Comparison of ENCODE assay signal across 24 cellular contexts in the genomic region with DNA sequence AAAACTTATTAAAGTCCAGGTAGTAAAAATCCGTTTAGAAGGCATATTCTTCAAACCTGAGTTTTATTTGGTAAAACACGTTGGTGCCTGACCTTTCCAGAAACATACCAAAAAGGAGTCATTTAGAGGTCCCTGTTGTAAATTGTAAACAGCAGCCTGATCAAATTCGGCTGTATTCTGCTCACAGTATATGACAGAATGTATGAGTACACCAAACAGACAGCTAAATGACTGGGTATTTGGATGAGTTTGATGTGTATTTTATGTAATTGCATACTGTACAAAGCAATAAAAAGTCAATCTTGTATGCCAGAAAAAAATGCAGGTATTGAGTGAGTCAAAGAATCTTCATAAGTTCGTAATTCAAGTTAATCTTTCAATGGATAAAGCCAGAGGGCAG.
DNase-seq lines count a peak whose midpoint lies in the region; ATAC-seq and TF ChIP-seq lines count a peak whose summit lies in the region.
"Had no signal": no experiment of that assay in that cellular context is flagged by ENCODE, and none has a peak within 500 bp of the region (broad histone marks: within the 10 kb centered on the region; RNA-seq: fewer than 3 reads in every experiment).

No MANE protein-coding gene starts in this region.

- H3F3A ChIP-seq in OCI-LY1 (ENCODE audit: insufficient read depth, low read length): no peaks in the 10 kb centered on the region

- no peaks in the 10 kb centered on the region for H3K79me2 ChIP-seq in OCI-LY1 (ENCODE audit: insufficient read depth, low read length)

- H4K20me1 ChIP-seq in OCI-LY1 (ENCODE audit: insufficient read depth, low read length): no peaks in the 10 kb centered on the region
- H4K20me1 ChIP-seq: BLaER1 had no signal

- no peaks in the 10 kb centered on the region for H3K36me3 Mint-ChIP-seq in mesothelial cell of epicardium
- H3K36me3 Mint-ChIP-seq: CD14-positive monocyte; CD4-positive, alpha-beta memory T cell; CD4-positive, CD25-positive, alpha-beta regulatory T cell; CD8-positive, alpha-beta memory T cell had no signal

- no peaks in the 10 kb centered on the region for H3K9me2 ChIP-seq in OCI-LY1 (ENCODE audit: low read depth, low read length)

- peak; percentile 28 for DNase-seq in NCI-H69 (lab: John Stamatoyannopoulos, UW)
- DNase-seq in mesothelial cell of epicardium (ENCODE audit: low spot score in 2 of 2, unreplicated experiment in 2 of 2): no peak
- DNase-seq in left lobe of liver (ENCODE audit: low spot score): no peak
- DNase-seq in NCI-H146 treated with DMSO at 0.1 percent for 48 hours (lab: John Stamatoyannopoulos, UW; ENCODE audit: unreplicated experiment): no peak
- no peak for DNase-seq in stimulated activated CD4-positive, alpha-beta T cell treated with anti-CD3 and anti-CD28 coated beads, Interleukin-12 subunit alpha, Interleukin-12 subunit beta, amount 100 ng/mL, for 4 hours
- DNase-seq: 8988T; ACHN; BE2C; C1 segment of cervical spinal cord; CD4-positive, alpha-beta memory T cell; CD4-positive, CD25-positive, alpha-beta regulatory T cell; CD8-positive, alpha-beta memory T cell; COR-L47; DMS 273 treated with DMSO at 0.1 percent for 48 hours; DMS153; DMS53; DMS79; DND-41; EL; GDM1 had no signal

- no peak overlapping the region for H2AFZ ChIP-seq in OCI-LY1 (ENCODE audit: low read length)

- TF ChIP-seq CTCF in OCI-LY1 (IDR thresholded peaks at IDR 0.05; ENCODE audit: low read length) (no peak), mesothelial cell of epicardium (IDR thresholded peaks at IDR 0.05; ENCODE audit: unreplicated experiment) (no peak)

- H3K36me3 ChIP-seq in OCI-LY1 (ENCODE audit: insufficient read depth, low read length): no peaks in the 10 kb centered on the region
- H3K36me3 ChIP-seq: BE2C, BLaER1 had no signal

- H3K27ac Mint-ChIP-seq in mesothelial cell of epicardium: peak overlapping the region; percentile 33
- H3K27ac Mint-ChIP-seq: CD14-positive monocyte; CD4-positive, alpha-beta memory T cell; CD4-positive, CD25-positive, alpha-beta regulatory T cell; CD8-positive, alpha-beta memory T cell had no signal

- no peak overlapping the region for H3K9ac ChIP-seq in OCI-LY1 (ENCODE audit: low read length)
- H3K9ac ChIP-seq: BLaER1 had no signal

- H3K4me3 Mint-ChIP-seq in mesothelial cell of epicardium: no peak overlapping the region
- H3K4me3 Mint-ChIP-seq: CD14-positive monocyte; CD4-positive, alpha-beta memory T cell; CD4-positive, CD25-positive, alpha-beta regulatory T cell; CD8-positive, alpha-beta memory T cell had no signal

- H3K9me3 Mint-ChIP-seq in mesothelial cell of epicardium: peaks cover 3% of the 10 kb centered on the region

- H3K4me1 Mint-ChIP-seq in mesothelial cell of epicardium: peaks cover 15% of the 10 kb centered on the region
- H3K4me1 Mint-ChIP-seq: CD4-positive, alpha-beta memory T cell; CD8-positive, alpha-beta memory T cell had no signal

- peaks cover 47% of the 10 kb centered on the region for H3K4me1 ChIP-seq in OCI-LY1 (ENCODE audit: insufficient read depth, low read length, severe bottlenecking)
- H3K4me1 ChIP-seq: BLaER1 had no signal

- H3K9me3 ChIP-seq in OCI-LY1 (ENCODE audit: low read length): no peaks in the 10 kb centered on the region
- H3K9me3 ChIP-seq: BE2C, BLaER1 had no signal

- 0 out of 2 replicates have a peak overlapping the region, but pooled peaks have one; percentile 17 for H3K4me2 ChIP-seq in OCI-LY1 (ENCODE audit: low read length)
- H3K4me2 ChIP-seq: BLaER1 had no signal

- H3K27me3 Mint-ChIP-seq in mesothelial cell of epicardium (ENCODE audit: low read depth): no peaks in the 10 kb centered on the region
- H3K27me3 Mint-ChIP-seq: CD4-positive, alpha-beta memory T cell; CD4-positive, CD25-positive, alpha-beta regulatory T cell; CD8-positive, alpha-beta memory T cell had no signal

- no peak overlapping the region for H3K4me3 ChIP-seq in OCI-LY1 (ENCODE audit: low read depth, low read length, poor library complexity, severe bottlenecking)
- H3K4me3 ChIP-seq: BLaER1, GM12878 had no signal

- H3K27me3 ChIP-seq in OCI-LY1 (ENCODE audit: insufficient read depth, low read length): no peaks in the 10 kb centered on the region
- H3K27me3 ChIP-seq: BE2C, BLaER1 had no signal

- no peak overlapping the region for H3K27ac ChIP-seq in OCI-LY1 (ENCODE audit: low read depth, low read length, poor library complexity, severe bottlenecking)
- H3K27ac ChIP-seq: BLaER1 had no signal

- no peak for ATAC-seq in left lobe of liver
- ATAC-seq: GM12878 had no signal
